Comparison of ENCODE assay signal across 24 cellular contexts in the genomic region with DNA sequence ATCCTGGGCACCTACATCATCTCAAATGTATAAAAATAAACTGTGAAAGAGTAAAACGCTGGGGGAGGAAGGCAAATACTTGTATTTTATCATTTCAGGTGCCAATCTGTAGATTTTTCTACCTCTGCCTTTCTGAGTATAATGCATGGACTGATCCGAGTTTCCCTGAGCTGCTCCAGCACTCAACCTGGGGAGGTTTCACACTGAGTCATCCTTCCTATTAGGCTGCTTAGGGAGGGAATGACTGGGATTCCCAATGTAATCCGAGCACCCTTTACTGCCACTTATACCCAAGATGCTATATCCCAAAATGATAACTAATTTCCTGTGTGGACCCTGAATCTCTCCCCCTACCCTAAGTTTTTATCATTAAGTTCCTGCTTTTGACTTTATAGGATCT.
"Had no signal": no experiment of that assay in that cellular context is flagged by ENCODE, and none has a peak within 500 bp of the region (broad histone marks: within the 10 kb centered on the region; RNA-seq: fewer than 3 reads in every experiment).

No MANE protein-coding gene starts in this region.

- H3K4me1 ChIP-seq: gastrocnemius medialis, parathyroid adenoma, suprapubic skin, tibial artery, upper lobe of right lung had no signal

- H3K27me3 ChIP-seq: gastrocnemius medialis, suprapubic skin, tibial artery, upper lobe of right lung had no signal

- H3K27ac ChIP-seq: gastrocnemius medialis, parathyroid adenoma, suprapubic skin, tibial artery, upper lobe of right lung, VCaP had no signal

- FAIRE-seq: colon, endometrium, keratinocyte had no signal

- H3K36me3 ChIP-seq: gastrocnemius medialis, suprapubic skin, tibial artery, upper lobe of right lung had no signal

- H3K4me3 ChIP-seq: gastrocnemius medialis, suprapubic skin, tibial artery, upper lobe of right lung had no signal

- H3K9me3 ChIP-seq: gastrocnemius medialis, suprapubic skin, tibial artery, upper lobe of right lung had no signal

- H3K79me2 ChIP-seq: parathyroid adenoma had no signal

- H3K9ac ChIP-seq: parathyroid adenoma had no signal

- DNase-seq: activated CD4-positive, alpha-beta T cell treated with anti-CD3 and anti-CD28 coated beads for 48 hours; activated CD4-positive, alpha-beta T cell treated with anti-CD3 and anti-CD28 coated beads, Interleukin-2, amount 50 U/mL, for 48 hours; activated CD8-positive, alpha-beta memory T cell treated with anti-CD3 and anti-CD28 coated beads for 24 hours; activated gamma-delta T cell treated with Interleukin-2 at 50 U/mL for 16 hours; dermis blood vessel endothelial cell; effector CD4-positive, alpha-beta T cell; gastrocnemius medialis; glutamatergic neuron; left cardiac atrium; left ventricle myocardium superior; midbrain; naive thymus-derived CD8-positive, alpha-beta T cell; right cardiac atrium; stimulated activated CD4-positive, alpha-beta T cell treated with anti-CD3 and anti-CD28 coated beads, Interleukin-15, amount 100 ng/mL, for 24 hours; stimulated activated CD4-positive, alpha-beta T cell treated with anti-CD3 and anti-CD28 coated beads, Interleukin-2, amount 100 ng/mL, for 24 hours; stimulated activated naive CD4-positive, alpha-beta T cell; tibial artery; upper lobe of right lung had no signal
